ENCODE assay signal across 1 cellular context in genomic region chr20:17843246-17844132, GRCh38.
TF ChIP-seq lines count a peak whose summit lies in the region.

No MANE protein-coding gene starts in this region.

TF ChIP-seq in GM23338, 12 proteins besides CTCF, POLR2A, EP300 and RAD21 (continued from another document):
- no peak for TF ChIP-seq ZNF462 (CRISPR knock-in tag; IDR thresholded peaks at IDR 0.05)
